19 cellular contexts compared by ENCODE assay signal in the genomic region with DNA sequence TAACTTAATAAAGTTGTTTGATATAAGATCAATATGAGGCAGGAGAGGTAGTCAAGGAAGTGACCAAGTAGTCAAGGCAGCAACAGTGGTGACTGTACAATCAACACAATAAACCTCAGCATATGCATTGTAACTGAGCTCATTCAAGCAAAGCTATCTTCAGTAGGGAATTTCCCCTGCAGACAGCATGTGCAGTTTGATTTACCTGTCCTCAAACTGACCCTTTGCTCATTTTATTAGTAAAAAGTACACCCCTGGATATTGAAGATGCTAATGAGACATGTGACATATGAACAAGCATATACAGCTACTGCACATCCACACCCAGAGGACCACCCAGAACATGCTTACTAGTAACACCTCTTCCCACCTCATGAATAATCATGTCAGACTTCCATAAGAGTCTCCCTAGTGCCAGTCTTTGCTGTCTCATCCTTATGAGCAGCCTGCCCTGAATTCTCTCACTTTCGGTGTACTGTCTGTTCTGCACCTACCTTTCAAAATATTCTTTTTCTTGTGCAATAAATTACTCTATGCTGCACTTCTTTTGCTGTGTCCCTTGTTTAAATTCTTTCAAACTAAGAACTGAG. TPM values are rescaled to one million over a fixed set of nuclear protein-coding genes. Genes with fewer than 3 reads are reported as not detected.
DNase-seq lines count a peak whose midpoint lies in the region; ATAC-seq and TF ChIP-seq lines count a peak whose summit lies in the region.
"Had no signal": no experiment of that assay in that cellular context is flagged by ENCODE, and none has a peak within 500 bp of the region (broad histone marks: within the 10 kb centered on the region; RNA-seq: fewer than 3 reads in every experiment).

No MANE protein-coding gene starts in this region.

- H3K27me3 ChIP-seq in right cardiac atrium (ENCODE audit: control insufficient read depth, insufficient read depth) = no peaks in the 10 kb centered on the region
- no peaks in the 10 kb centered on the region for H3K27me3 ChIP-seq in BE2C

- H3K36me3 ChIP-seq in BE2C = no peaks in the 10 kb centered on the region

- DNase-seq in ELR (ENCODE audit: low read depth) (peak; percentile 77), GM20000 (ENCODE audit: low spot score) (peak; percentile 53), epithelial cell of proximal tubule (ENCODE audit: low read depth) (peak; percentile 31), 8988T (no peak), right cardiac atrium (no peak), BE2C (no peak)
- no peak for DNase-seq in effector CD4-positive, alpha-beta T cell
- DNase-seq: activated CD4-positive, alpha-beta T cell treated with anti-CD3 and anti-CD28 coated beads for 48 hours; activated gamma-delta T cell treated with Interleukin-2 at 50 U/mL for 16 hours; CD4-positive, alpha-beta T cell; islet precursor cell; natural killer cell; NCI-H1092 treated with DMSO at 0.1 percent for 48 hours; NCI-H748 treated with DMSO at 0.1 percent for 48 hours; SW 1271; trophoblast cell had no signal

- WGBS in right cardiac atrium = 98% methylated on average over 1 of the region's 1 CpG

- ATAC-seq in HG03442 (IDR thresholded peaks at IDR 0.05; ENCODE audit: unreplicated experiment) (peak; percentile 68), right cardiac atrium (no peak)
- ATAC-seq: GM23338 had no signal

- intact Hi-C loops in right cardiac atrium (cut with DNase I) = no loop called here

- H3K9me3 ChIP-seq in right cardiac atrium (ENCODE audit: control insufficient read depth, low read length) = no peaks in the 10 kb centered on the region
- no peaks in the 10 kb centered on the region for H3K9me3 ChIP-seq in BE2C

- TF ChIP-seq CTCF in GM20000 (IDR thresholded peaks at IDR 0.05; ENCODE audit: extremely low read depth, missing control alignments) (no peak), epithelial cell of proximal tubule (conservative IDR thresholded peaks at IDR 0.05; ENCODE audit: low read depth, low read length) (no peak), BE2C (IDR thresholded peaks at IDR 0.05; ENCODE audit: low read depth, low read length) (no peak)

- H3K4me3 ChIP-seq in epithelial cell of proximal tubule (ENCODE audit: low read depth, low read length) (no peak overlapping the region), right cardiac atrium (ENCODE audit: low read length) (no peak overlapping the region), BE2C (ENCODE audit: low read depth, low read length) (no peak overlapping the region)
- H3K4me3 ChIP-seq: GM23338 had no signal

- no peaks in the 10 kb centered on the region for H3K4me1 ChIP-seq in right cardiac atrium (ENCODE audit: control insufficient read depth, insufficient read depth, low read length)
- H3K4me1 ChIP-seq in BE2C = no peaks in the 10 kb centered on the region

- no peak overlapping the region for H3K27ac ChIP-seq in right cardiac atrium (ENCODE audit: low read length)
- H3K27ac ChIP-seq: HL-60 had no signal

RNA-seq across cellular contexts. Expression of gene C2orf81, which starts 15.3 kb away (rescaled TPM):
- 2.7 and 4.1 TPM in 2 replicates for total RNA-seq in epithelial cell of proximal tubule
- total RNA-seq in right cardiac atrium = 1 to 10 TPM in 3 of 4 donors, under 1 TPM in 1; 0.88 to 1.6 (median 1.1) TPM
- 1.00 TPM for polyA plus RNA-seq in right cardiac atrium
- polyA plus RNA-seq in BE2C (2012; ENCODE audit: insufficient read depth, insufficient read length, low read depth) = 6.6 TPM

RNA-seq across cellular contexts. Expression of gene WDR54, which starts 15.4 kb away (rescaled TPM):
- total RNA-seq in epithelial cell of proximal tubule = 45.1 and 61.7 TPM in 2 replicates
- 1 to 10 TPM; 3.4 to 4.5 (median 3.5) TPM for total RNA-seq in right cardiac atrium
- 3.4 TPM for polyA plus RNA-seq in right cardiac atrium
- polyA plus RNA-seq in BE2C (2012; ENCODE audit: insufficient read depth, insufficient read length, low read depth) = 72.7 TPM

RNA-seq across cellular contexts. Expression of gene DCTN1, which starts 26.0 kb away (rescaled TPM):
- 93.1 and 96.3 TPM in 2 replicates for total RNA-seq in epithelial cell of proximal tubule
- 100 to 1,000 TPM; 102 to 131 (median 125) TPM for total RNA-seq in right cardiac atrium
- 71.7 TPM for polyA plus RNA-seq in right cardiac atrium
- 137 TPM for polyA plus RNA-seq in BE2C (2012; ENCODE audit: insufficient read depth, insufficient read length, low read depth)

RNA-seq across cellular contexts. Expression of gene RTKN, which starts 35.6 kb away (rescaled TPM):
- total RNA-seq in epithelial cell of proximal tubule = 77.3 and 85.3 TPM in 2 replicates
- 10 to 100 TPM; 21.5 to 27.9 (median 25.9) TPM for total RNA-seq in right cardiac atrium
- polyA plus RNA-seq in right cardiac atrium = 16.2 TPM
- 12.9 TPM for polyA plus RNA-seq in BE2C (2012; ENCODE audit: insufficient read depth, insufficient read length, low read depth)

RNA-seq across cellular contexts. Expression of gene INO80B, which starts 48.8 kb away (rescaled TPM):
- total RNA-seq in epithelial cell of proximal tubule = 5.3 and 7.0 TPM in 2 replicates
- total RNA-seq in right cardiac atrium = 10 to 100 TPM; 19.2 to 22.9 (median 20.7) TPM
- 16.8 TPM for polyA plus RNA-seq in right cardiac atrium
- polyA plus RNA-seq in BE2C (2012; ENCODE audit: insufficient read depth, insufficient read length, low read depth) = 20.6 TPM

Comparison
In these comparisons a context has a peak if more than half of its experiments do, and no peak if none do; other contexts are left out.
1. DNase-seq: peak in ELR (single experiment), GM20000 (single experiment) and epithelial cell of proximal tubule (single experiment); none in 8988T (single experiment), right cardiac atrium (0 of 3), BE2C (single experiment) and effector CD4-positive, alpha-beta T cell (single experiment).